Comparison of ENCODE assay signal across 8 cellular contexts in the genomic region with DNA sequence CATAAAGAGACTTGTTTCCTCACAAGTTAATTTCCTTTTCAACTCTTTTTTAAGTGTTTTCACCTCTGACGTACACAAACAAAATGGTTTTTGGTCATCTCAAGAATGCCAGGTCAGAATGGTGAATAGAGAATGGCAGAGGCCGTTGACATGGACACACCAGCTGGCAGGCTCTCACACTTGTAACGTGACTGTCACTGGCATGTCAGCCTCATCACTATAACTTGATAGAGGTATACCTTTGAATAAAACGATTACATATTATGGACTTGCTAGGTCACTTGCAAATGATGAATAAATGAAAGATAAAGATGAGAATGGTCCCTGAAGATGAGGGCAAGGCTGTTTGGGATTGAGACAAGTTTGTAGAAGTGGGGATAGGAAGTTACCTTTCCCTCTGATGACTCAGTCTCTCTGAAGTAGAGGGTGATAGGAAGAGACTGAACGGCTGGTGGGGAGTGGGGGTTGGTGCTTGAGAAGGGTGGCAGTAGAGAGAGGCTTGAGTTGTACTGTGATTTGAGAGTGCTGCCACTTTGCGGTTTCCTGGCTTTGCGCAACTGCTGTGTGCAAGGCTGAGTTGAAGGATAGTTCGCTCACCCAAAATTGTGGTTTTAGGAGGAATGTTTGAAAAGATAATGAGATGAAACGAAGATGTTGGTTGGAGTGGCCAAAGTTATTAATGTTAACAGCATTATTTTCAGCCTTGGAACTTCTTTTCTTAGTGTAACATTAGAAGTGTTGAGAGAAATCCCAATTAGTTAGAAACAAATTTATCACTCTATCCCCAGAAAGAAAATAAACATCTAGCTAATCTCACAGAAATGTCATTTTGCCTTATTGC. TPM values are rescaled to one million over a fixed set of nuclear protein-coding genes. Genes with fewer than 3 reads are reported as not detected.
DNase-seq lines count a peak whose midpoint lies in the region; ATAC-seq, FAIRE-seq and TF ChIP-seq lines count a peak whose summit lies in the region.

No MANE protein-coding gene starts in this region.

- H3K4me3 ChIP-seq in K562 = no peak overlapping the region
- no peak overlapping the region for H3K4me3 ChIP-seq in esophagus squamous epithelium

- H3K4me3 Mint-ChIP-seq in H9 (no peak overlapping the region), T-helper 17 cell (peak overlapping the region; percentile 61)

- no peak overlapping the region for H3K14ac ChIP-seq in H9 (ENCODE audit: insufficient read depth, low read length)

- peaks cover 7 to 18% of the 10 kb centered on the region in 2 experiments for H3K4me1 Mint-ChIP-seq in H9
- peaks cover 32% of the 10 kb centered on the region for H3K4me1 Mint-ChIP-seq in T-helper 17 cell

- H3K27me3 ChIP-seq in H9 (ENCODE audit: insufficient read depth, low read length) = no peaks in the 10 kb centered on the region
- H3K27me3 ChIP-seq in K562 (ENCODE audit: control insufficient read depth in 2 of 2, insufficient read depth in 2 of 2, low read length in 2 of 2) = no peaks in the 10 kb centered on the region
- H3K27me3 ChIP-seq in esophagus squamous epithelium = no peaks in the 10 kb centered on the region

- H3K23me2 ChIP-seq in H9 (ENCODE audit: insufficient read length, low read depth, low read length, poor library complexity, severe bottlenecking) = no peaks in the 10 kb centered on the region

- no peaks in the 10 kb centered on the region for H3K9me3 Mint-ChIP-seq in H9

- H4K20me1 ChIP-seq in H9 (ENCODE audit: control insufficient read depth, insufficient read depth, insufficient read length) (no peaks in the 10 kb centered on the region), K562 (replicated peaks; ENCODE audit: control insufficient read depth, insufficient read depth, low read length) (no peaks in the 10 kb centered on the region)

- FAIRE-seq in K562 (lab: Jason Lieb, UNC) = peak; percentile 74

- H3K36me3 Mint-ChIP-seq in H9 (ENCODE audit: insufficient read depth in 1 of 3, low read depth in 3 of 3) = peaks cover 5 to 44% (median 22%) of the 10 kb centered on the region in 3 experiments; a peak in 6 of 7 replicates
- H3K36me3 Mint-ChIP-seq in T-helper 17 cell (ENCODE audit: low read depth) = peaks cover 5% of the 10 kb centered on the region

- intact Hi-C loops in K562 (cut with micrococcal nuclease) = no loop called here
- intact Hi-C loops in esophagus squamous epithelium (cut with DNase I) = no loop called here

- peak; percentile 20; the same call in 1 of the 2 replicates for TF ChIP-seq EP300 in K562 (IDR thresholded peaks at IDR 0.05; ENCODE audit: low read length)

- no peaks in the 10 kb centered on the region for H3K9me1 ChIP-seq in K562 (ENCODE audit: control insufficient read depth, insufficient read depth, low read length)

- WGBS in H9 (ENCODE audit: extremely low coverage, insufficient read length, low lambda C conversion rate) = no CpG with 5 or more reads among the region's 9 CpGs
- 30% methylated on average over 9 of the region's 9 CpGs for WGBS in K562 (ENCODE audit: insufficient coverage, low coverage, missing lambda C conversion rate)
- 63 to 80% methylated on average over 9 of the region's 9 CpGs for WGBS in esophagus squamous epithelium, 2 donors

- TF ChIP-seq POLR2A in K562 (conservative IDR thresholded peaks at IDR 0.05) (no peak), esophagus squamous epithelium (IDR thresholded peaks at IDR 0.05) (no peak)

- H3K27ac ChIP-seq in H9 (ENCODE audit: insufficient read length, low read depth, low read length) = no peak overlapping the region
- H3K27ac ChIP-seq in K562 (ENCODE audit: extremely low read depth, low read depth, low read length) = no peak overlapping the region
- H3K27ac ChIP-seq in esophagus squamous epithelium = no peak overlapping the region

- no peaks in the 10 kb centered on the region for H3K79me1 ChIP-seq in H9 (ENCODE audit: insufficient read depth, low read depth, low read length, poor library complexity, severe bottlenecking)

- TF ChIP-seq RAD21 in K562 (CRISPR knock-in tag; conservative IDR thresholded peaks at IDR 0.05 in 1 of 2, IDR thresholded peaks at IDR 0.05 in 1 of 2) = peak in 1 of 2 experiments; percentile 24; a peak in 2 of 4 replicates

- H3K4me2 ChIP-seq in H9 (ENCODE audit: insufficient read depth, insufficient read length, low read length) (no peak overlapping the region), K562 (ENCODE audit: insufficient read depth, low read length) (no peak overlapping the region)

- H2AFZ ChIP-seq in H9 (ENCODE audit: low read length) = no peak overlapping the region
- H2AFZ ChIP-seq in K562 (ENCODE audit: low read depth, low read length) = no peak overlapping the region

- H3K23ac ChIP-seq in H9 (ENCODE audit: insufficient read length, low read depth, low read length) = no peak overlapping the region

- no peak overlapping the region for H2AK5ac ChIP-seq in H9 (ENCODE audit: insufficient read length, low read length)

- no peak overlapping the region for H4K8ac ChIP-seq in H9 (replicated peaks; ENCODE audit: insufficient read length, low read depth, low read length)

- in situ Hi-C loops in K562 (cut with MboI) = no loop called here

- H3K79me2 ChIP-seq in H9 (ENCODE audit: insufficient read depth, low read length) = peaks cover 1% of the 10 kb centered on the region; the same call in 1 of the 2 replicates
- peaks cover 21% of the 10 kb centered on the region for H3K79me2 ChIP-seq in K562 (ENCODE audit: control insufficient read depth, insufficient read depth, low read length)

- TF ChIP-seq CTCF in H9 (conservative IDR thresholded peaks at IDR 0.05) = no peak
- TF ChIP-seq CTCF in K562 (IDR thresholded peaks at IDR 0.05 in 2 of 3, conservative IDR thresholded peaks at IDR 0.05 in 1 of 3; ENCODE audit: insufficient read depth in 2 of 3, low read depth in 1 of 3, low read length in 3 of 3) = peak; percentile 9 to 31 (median 19); a peak in 3 of 6 replicates
- no peak for TF ChIP-seq CTCF in esophagus squamous epithelium (IDR thresholded peaks at IDR 0.05)

- no peak overlapping the region for H2BK20ac ChIP-seq in H9 (ENCODE audit: low read depth, low read length, poor library complexity, severe bottlenecking)

- peak; percentile 96 for ATAC-seq in T-helper 17 cell
- ATAC-seq in K562 = peak; percentile 74
- no peak for ATAC-seq in GM21526 (IDR thresholded peaks at IDR 0.05; ENCODE audit: low FRiP score, unreplicated experiment)

- no peak overlapping the region for H3K18ac ChIP-seq in H9 (ENCODE audit: insufficient read length, low read depth, low read length)

- no peak overlapping the region for H4K91ac ChIP-seq in H9 (ENCODE audit: insufficient read length, low read depth, low read length)

- POLR2A ChIA-PET in K562 (lab: Yijun Ruan, JAX) = interaction anchor here (8.3 kb wide), 1 partner anchor 8 kb away, joined by 57 read pairs; no protein-coding TSS in a partner anchor

- H3K9me3 ChIP-seq in H9 (ENCODE audit: control insufficient read depth, low read depth, low read length) = no peaks in the 10 kb centered on the region
- no peaks in the 10 kb centered on the region for H3K9me3 ChIP-seq in T-helper 17 cell (ENCODE audit: control insufficient read depth, low read length, poor library complexity, severe bottlenecking)
- no peaks in the 10 kb centered on the region for H3K9me3 ChIP-seq in K562 (replicated peaks; ENCODE audit: control insufficient read depth, insufficient read depth, low read depth, low read length)
- no peaks in the 10 kb centered on the region for H3K9me3 ChIP-seq in esophagus squamous epithelium

- H3T11ph ChIP-seq in H9 (ENCODE audit: low read length) = no peak overlapping the region

- H3K56ac ChIP-seq in H9 (ENCODE audit: insufficient read length, low read depth, low read length) = no peak overlapping the region

- no peak for DNase-seq in H9
- DNase-seq in T-helper 17 cell = peak; percentile 12 to 20 (median 13)
- peak in 2 of 4 experiments; percentile 47 to 72 for DNase-seq in K562 (ENCODE audit: extremely low read depth in 1 of 4, low spot score in 3 of 4)
- peak in 2 of 3 donors; percentile 3 to 6 for DNase-seq in stimulated activated CD4-positive, alpha-beta T cell treated with anti-CD3 and anti-CD28 coated beads, TNF-alpha, amount 100 ng/mL, for 1 hour (ENCODE audit: low read depth in 3 of 3, low spot score in 1 of 3)
- no peak for DNase-seq in esophagus squamous epithelium (lab: John Stamatoyannopoulos, UW)
- DNase-seq in epidermal melanocyte (ENCODE audit: insufficient read length, low spot score) = no peak
- DNase-seq in C1 segment of cervical spinal cord (lab: John Stamatoyannopoulos, UW) = no peak

- H3K4ac ChIP-seq in H9 (ENCODE audit: low read depth, low read length) = no peak overlapping the region

- H2BK120ac ChIP-seq in H9 (ENCODE audit: low read depth, low read length, poor library complexity, severe bottlenecking) = no peak overlapping the region

- H2BK15ac ChIP-seq in H9 (ENCODE audit: low read depth, low read length) = no peak overlapping the region

- H3K36me3 ChIP-seq in K562 (ENCODE audit: control insufficient read depth, insufficient read depth, low read length) = peaks cover 86% of the 10 kb centered on the region
- peaks cover 0 to 68% (median 4%) of the 10 kb centered on the region in 3 donors for H3K36me3 ChIP-seq in esophagus squamous epithelium

- no peak overlapping the region for H2BK12ac ChIP-seq in H9 (ENCODE audit: insufficient read length, low read depth, low read length)

- no peak overlapping the region for H2BK5ac ChIP-seq in H9 (ENCODE audit: insufficient read length, low read length)

- H3K27ac Mint-ChIP-seq in H9 (peak overlapping the region; percentile 6 to 27 (median 15); a peak in 4 of 7 replicates), T-helper 17 cell (peak overlapping the region; percentile 79)

- CTCF ChIA-PET in K562 (lab: Yijun Ruan, JAX; ENCODE audit: low intra/inter-chr PET ratio) = no interaction called here

- no peaks in the 10 kb centered on the region; the same call in 1 of the 2 replicates for H3K4me1 ChIP-seq in H9 (ENCODE audit: insufficient read depth, low read length)
- H3K4me1 ChIP-seq in K562 (replicated peaks in 1 of 2; ENCODE audit: control insufficient read depth in 2 of 2, insufficient read depth in 2 of 2, low read length in 2 of 2) = peaks cover 3 to 7% of the 10 kb centered on the region in 2 experiments; a peak in 3 of 5 replicates
- peaks cover 0 to 10% (median 1%) of the 10 kb centered on the region in 3 donors for H3K4me1 ChIP-seq in esophagus squamous epithelium

- H3K27me3 Mint-ChIP-seq in H9 (ENCODE audit: low read depth) (no peaks in the 10 kb centered on the region), T-helper 17 cell (no peaks in the 10 kb centered on the region)

- BruUV-seq in K562 (replicated peaks; lab: Mats Ljungman, UMichigan) = no TSS peak

- no peak overlapping the region for H4K5ac ChIP-seq in H9 (ENCODE audit: insufficient read length, low read depth, low read length)

- H3K9ac ChIP-seq in H9 (ENCODE audit: extremely low read depth, insufficient read length, low read length) = no peak overlapping the region
- no peak overlapping the region for H3K9ac ChIP-seq in K562 (ENCODE audit: insufficient read depth in 1 of 2, low read depth in 2 of 2, low read length in 2 of 2)

RNA-seq across cellular contexts. Expression of gene TBPL1, which starts 30.3 kb away (rescaled TPM):
- 49.7 and 50.0 TPM in 2 replicates for total RNA-seq in H9 (2021)
- total RNA-seq in T-helper 17 cell = 10 to 100 TPM; 23.9 to 33.7 TPM
- 34.2 and 47.0 TPM in 2 replicates for total RNA-seq in K562 (2011; cell fraction: chromatin; rRNA removed; ENCODE audit: low replicate concordance)
- total RNA-seq in K562 (2011; cell fraction: nucleolus; rRNA removed) = 15.3 and 15.9 TPM in 2 replicates
- total RNA-seq in K562 (2011; cell fraction: nucleoplasm; rRNA removed) = 30.6 and 43.0 TPM in 2 replicates
- 78.1 and 103 TPM in 2 replicates for total RNA-seq in K562 (2014; rRNA removed)
- 130 and 152 TPM in 2 replicates for total RNA-seq in K562 (2014; rRNA removed; fragmentation: Illumina TruSeq; extraction: Trizol)
- total RNA-seq in K562 (2015; rRNA removed; fragmentation: Illumina TruSeq; extraction: Trizol) = 93.9 and 100 TPM in 2 replicates
- 117 and 122 TPM in 2 replicates for total RNA-seq in K562 (2021)
- 97.4 and 152 TPM in 2 replicates for polyA plus RNA-seq in K562 (2011; rRNA removed)
- 36.3 and 53.2 TPM in 2 replicates for polyA plus RNA-seq in K562 (2011; cell fraction: cytosol; rRNA removed)
- 72.5 and 93.1 TPM in 2 replicates for polyA plus RNA-seq in K562 (2011; cell fraction: nucleus; rRNA removed)
- 112 and 178 TPM in 2 replicates for polyA plus RNA-seq in K562 (2012)
- 99.2 and 119 TPM in 2 replicates for polyA plus RNA-seq in K562 (2014; fragmentation: Illumina TruSeq; extraction: Trizol)
- 100 to 1,000 TPM; 107 to 147 TPM for polyA plus RNA-seq in K562 (2014; fragmentation: Nextera tagmentation; extraction: Ambion mirVana)
- 105 and 172 TPM in 2 replicates for polyA plus RNA-seq in K562 (2014; rRNA removed)
- polyA minus RNA-seq in K562 (2011; rRNA and poly(A)+ RNA removed) = 67.4 and 91.3 TPM in 2 replicates
- polyA minus RNA-seq in K562 (2011; cell fraction: cytosol; rRNA and poly(A)+ RNA removed) = 29.2 and 63.0 TPM in 2 replicates
- 16.3 and 20.2 TPM in 2 replicates for polyA minus RNA-seq in K562 (2011; cell fraction: nucleus; rRNA and poly(A)+ RNA removed)
- total RNA-seq in esophagus squamous epithelium = 10 to 100 TPM in 2 of 4 donors, 1 to 10 TPM in 2; 9.0 to 27.5 (median 12.0) TPM

Comparison
In these comparisons a context has a peak if more than half of its experiments do, and no peak if none do; other contexts are left out.
1. DNase-seq: peak in T-helper 17 cell (3 of 3) and stimulated activated CD4-positive, alpha-beta T cell treated with anti-CD3 and anti-CD28 coated beads, TNF-alpha, amount 100 ng/mL, for 1 hour (2 of 3); none in H9 (single experiment), esophagus squamous epithelium (single experiment), epidermal melanocyte (single experiment) and C1 segment of cervical spinal cord (0 of 14).
2. CTCF ChIP-seq: peak in K562 (3 of 3); none in H9 (single experiment) and esophagus squamous epithelium (0 of 6).